In genomic region chr7:105776068-105776790, GRCh38 we compare ENCODE assay signal across 1 cellular context.
TF ChIP-seq lines count a peak whose summit lies in the region.

No MANE protein-coding gene starts in this region.

TF ChIP-seq in SK-N-SH, 30 proteins besides CTCF, POLR2A, EP300 and RAD21 (continued from another document):
- TF ChIP-seq, protein P1, sequence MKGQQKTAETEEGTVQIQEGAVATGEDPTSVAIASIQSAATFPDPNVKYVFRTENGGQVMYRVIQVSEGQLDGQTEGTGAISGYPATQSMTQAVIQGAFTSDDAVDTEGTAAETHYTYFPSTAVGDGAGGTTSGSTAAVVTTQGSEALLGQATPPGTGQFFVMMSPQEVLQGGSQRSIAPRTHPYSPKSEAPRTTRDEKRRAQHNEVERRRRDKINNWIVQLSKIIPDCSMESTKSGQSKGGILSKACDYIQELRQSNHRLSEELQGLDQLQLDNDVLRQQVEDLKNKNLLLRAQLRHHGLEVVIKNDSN (IDR thresholded peaks at IDR 0.05; ENCODE audit: borderline replicate concordance, low read depth) = peak; percentile 74
- TF ChIP-seq SIN3A (IDR thresholded peaks at IDR 0.05; ENCODE audit: borderline replicate concordance, low read depth, low read length) (peak; percentile 96; the same call in 1 of the 2 replicates), IRF3 (IDR thresholded peaks at IDR 0.05; ENCODE audit: low read depth, low read length) (no peak), FOXM1 (IDR thresholded peaks at IDR 0.05; ENCODE audit: low read depth) (0 out of 2 replicates have a peak, but pooled peaks have one; percentile 73), FOSL2 (IDR thresholded peaks at IDR 0.05; ENCODE audit: borderline replicate concordance, low read depth) (peak; percentile 100), TAF1 (IDR thresholded peaks at IDR 0.05; ENCODE audit: borderline replicate concordance, low read depth, low read length) (peak; percentile 54; the same call in 1 of the 2 replicates), RFX5 (IDR thresholded peaks at IDR 0.05; ENCODE audit: low read length) (no peak), MEF2A (IDR thresholded peaks at IDR 0.05; ENCODE audit: borderline replicate concordance, low read depth) (peak; percentile 63; the same call in 1 of the 2 replicates), NRF1 (IDR thresholded peaks at IDR 0.05; ENCODE audit: low read depth, low read length) (0 out of 2 replicates have a peak, but pooled peaks have one; percentile 3)
